8 cellular contexts compared by ENCODE assay signal in the genomic region with DNA sequence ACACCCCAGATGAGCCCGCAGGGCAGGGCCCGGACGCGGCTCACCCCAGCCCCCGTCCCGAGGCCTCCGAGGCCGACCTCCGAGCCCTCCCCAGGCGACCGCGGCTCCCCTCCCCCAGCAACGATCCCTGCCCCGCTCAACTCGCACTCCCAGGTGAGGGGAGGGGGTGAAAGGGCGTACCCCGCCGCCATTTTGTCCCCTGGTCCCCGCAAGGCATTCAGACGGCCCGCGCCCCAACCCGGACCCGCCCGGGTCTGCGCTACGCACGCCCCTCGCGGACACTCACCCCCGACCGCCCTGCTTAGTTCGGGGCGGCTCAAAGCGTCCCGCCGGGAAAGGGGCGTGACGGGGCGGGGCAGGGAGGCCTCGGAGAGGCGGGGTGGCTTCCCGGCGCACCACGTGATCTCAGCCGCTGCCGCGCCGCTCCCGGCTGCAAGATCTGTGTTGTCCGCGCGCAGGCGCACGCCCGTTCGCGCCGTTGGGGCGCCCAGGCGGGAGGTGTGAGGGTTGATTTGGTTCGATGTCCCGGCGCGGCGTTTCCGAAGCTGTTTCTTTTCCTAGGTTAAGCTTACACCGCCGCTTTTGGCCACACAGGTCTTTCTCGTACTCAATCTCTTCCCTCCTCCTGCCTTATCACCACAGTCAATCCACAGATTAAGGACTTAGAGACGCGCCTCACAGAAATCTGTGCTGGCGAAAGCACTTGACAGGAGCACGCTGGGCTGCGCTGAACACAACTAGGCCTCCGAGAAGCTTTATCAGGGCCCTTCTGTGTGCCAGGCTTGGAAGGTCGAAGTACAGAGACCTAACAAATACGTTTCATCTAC. TPM values are rescaled to one million over a fixed set of nuclear protein-coding genes. Genes with fewer than 3 reads are reported as not detected.
DNase-seq lines count a peak whose midpoint lies in the region; ATAC-seq and TF ChIP-seq lines count a peak whose summit lies in the region.

A gene with protein sequence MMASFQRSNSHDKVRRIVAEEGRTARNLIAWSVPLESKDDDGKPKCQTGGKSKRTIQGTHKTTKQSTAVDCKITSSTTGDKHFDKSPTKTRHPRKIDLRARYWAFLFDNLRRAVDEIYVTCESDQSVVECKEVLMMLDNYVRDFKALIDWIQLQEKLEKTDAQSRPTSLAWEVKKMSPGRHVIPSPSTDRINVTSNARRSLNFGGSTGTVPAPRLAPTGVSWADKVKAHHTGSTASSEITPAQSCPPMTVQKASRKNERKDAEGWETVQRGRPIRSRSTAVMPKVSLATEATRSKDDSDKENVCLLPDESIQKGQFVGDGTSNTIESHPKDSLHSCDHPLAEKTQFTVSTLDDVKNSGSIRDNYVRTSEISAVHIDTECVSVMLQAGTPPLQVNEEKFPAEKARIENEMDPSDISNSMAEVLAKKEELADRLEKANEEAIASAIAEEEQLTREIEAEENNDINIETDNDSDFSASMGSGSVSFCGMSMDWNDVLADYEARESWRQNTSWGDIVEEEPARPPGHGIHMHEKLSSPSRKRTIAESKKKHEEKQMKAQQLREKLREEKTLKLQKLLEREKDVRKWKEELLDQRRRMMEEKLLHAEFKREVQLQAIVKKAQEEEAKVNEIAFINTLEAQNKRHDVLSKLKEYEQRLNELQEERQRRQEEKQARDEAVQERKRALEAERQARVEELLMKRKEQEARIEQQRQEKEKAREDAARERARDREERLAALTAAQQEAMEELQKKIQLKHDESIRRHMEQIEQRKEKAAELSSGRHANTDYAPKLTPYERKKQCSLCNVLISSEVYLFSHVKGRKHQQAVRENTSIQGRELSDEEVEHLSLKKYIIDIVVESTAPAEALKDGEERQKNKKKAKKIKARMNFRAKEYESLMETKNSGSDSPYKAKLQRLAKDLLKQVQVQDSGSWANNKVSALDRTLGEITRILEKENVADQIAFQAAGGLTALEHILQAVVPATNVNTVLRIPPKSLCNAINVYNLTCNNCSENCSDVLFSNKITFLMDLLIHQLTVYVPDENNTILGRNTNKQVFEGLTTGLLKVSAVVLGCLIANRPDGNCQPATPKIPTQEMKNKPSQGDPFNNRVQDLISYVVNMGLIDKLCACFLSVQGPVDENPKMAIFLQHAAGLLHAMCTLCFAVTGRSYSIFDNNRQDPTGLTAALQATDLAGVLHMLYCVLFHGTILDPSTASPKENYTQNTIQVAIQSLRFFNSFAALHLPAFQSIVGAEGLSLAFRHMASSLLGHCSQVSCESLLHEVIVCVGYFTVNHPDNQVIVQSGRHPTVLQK (N-terminal part only) (minus strand): TSS at position 328 of the 827 bp plus-strand sequence. CDS start 21,523 bp downstream, outside the sequence.

- H3F3A ChIP-seq in smooth muscle cell (ENCODE audit: low read depth) = peaks cover 9% of the 10 kb centered on the region

- BruUV-seq in mammary epithelial cell (replicated peaks; lab: Mats Ljungman, UMichigan) = no TSS peak

- WGBS in mammary epithelial cell (ENCODE audit: low coverage, missing lambda C conversion rate) = 5% methylated on average over 12 of the region's 78 CpGs
- WGBS in smooth muscle cell (ENCODE audit: low lambda C conversion rate) = 2% methylated on average over 33 of the region's 78 CpGs

- CTCF ChIA-PET in mammary epithelial cell (lab: Charles Lee; ENCODE audit: low non-redundant PET) = interaction anchor here (0.6 kb wide), 1 partner anchor 97 kb away, joined by 3 read pairs; no protein-coding TSS in a partner anchor

- intact Hi-C loops in mammary epithelial cell (cut with micrococcal nuclease) = loop anchor here (2.0 to 10.0 kb wide), 2 partner anchors 26 to 590 kb away; a partner anchor contains a TSS

- peak within 1 kb of the TSS; percentile 99 for H3K4me2 ChIP-seq in mammary epithelial cell (ENCODE audit: insufficient read depth, low read depth, low read length)
- peak within 1 kb of the TSS; percentile 96 for H3K4me2 ChIP-seq in smooth muscle cell

- H2AFZ ChIP-seq in ACC112 (ENCODE audit: low read length, unreplicated experiment) (peak within 1 kb of the TSS; percentile 99), mammary epithelial cell (ENCODE audit: low read depth, low read length) (peak within 1 kb of the TSS; percentile 97), smooth muscle cell (ENCODE audit: low read depth) (peak within 1 kb of the TSS; percentile 88)

- no peak for TF ChIP-seq CTCF in WI38 (IDR thresholded peaks at IDR 0.05; ENCODE audit: low read depth, low read length)
- TF ChIP-seq CTCF in mammary epithelial cell (conservative IDR thresholded peaks at IDR 0.05 in 1 of 2, IDR thresholded peaks at IDR 0.05 in 1 of 2; ENCODE audit: extremely low read depth in 1 of 2, insufficient read depth in 1 of 2, low read depth in 1 of 2, low read length in 2 of 2) = no peak
- TF ChIP-seq CTCF in smooth muscle cell (IDR thresholded peaks at IDR 0.05; ENCODE audit: borderline replicate concordance, insufficient read depth, poor library complexity, severe bottlenecking) = no peak

- peak; percentile 84 for ATAC-seq in GM18868 (IDR thresholded peaks at IDR 0.05; ENCODE audit: unreplicated experiment)
- peak; percentile 78 for ATAC-seq in HG03108 (IDR thresholded peaks at IDR 0.05; ENCODE audit: unreplicated experiment)

- dilution Hi-C loops in mammary epithelial cell (cut with HindIII; ENCODE audit: low sequenced_read_pairs) = no loop called here

- H3K36me3 ChIP-seq in ACC112 (ENCODE audit: insufficient read depth, low read length) = no peaks in the 10 kb centered on the region
- no peaks in the 10 kb centered on the region for H3K36me3 ChIP-seq in mammary epithelial cell (ENCODE audit: insufficient read depth, low read length)
- H3K36me3 ChIP-seq in smooth muscle cell (ENCODE audit: low read depth) = no peaks in the 10 kb centered on the region

- peak; percentile 90 for DNase-seq in NCI-H2227 (lab: John Stamatoyannopoulos, UW; ENCODE audit: unreplicated experiment)
- peak; percentile 84 for DNase-seq in mammary epithelial cell
- DNase-seq in iPS-NIHi7 (ENCODE audit: extremely low spot score) = peak; percentile 97
- DNase-seq in smooth muscle cell (lab: John Stamatoyannopoulos, UW; ENCODE audit: unreplicated experiment) = peak; percentile 67

- H3K9me3 ChIP-seq in mammary epithelial cell (replicated peaks; ENCODE audit: insufficient read depth, low read length) (no peaks in the 10 kb centered on the region), smooth muscle cell (replicated peaks; ENCODE audit: low read depth) (no peaks in the 10 kb centered on the region)

- H3K27me3 ChIP-seq in ACC112 (ENCODE audit: insufficient read depth, low read length) (no peaks in the 10 kb centered on the region), mammary epithelial cell (ENCODE audit: insufficient read depth, low read length) (no peaks in the 10 kb centered on the region), smooth muscle cell (ENCODE audit: low read depth) (no peaks in the 10 kb centered on the region)

- peak within 1 kb of the TSS; percentile 52; the same call in 1 of the 2 replicates for H3K27ac ChIP-seq in ACC112 (ENCODE audit: low read depth, low read length)
- H3K27ac ChIP-seq in mammary epithelial cell (ENCODE audit: insufficient read depth, low read depth, low read length) = peak within 1 kb of the TSS; percentile 43
- peak within 1 kb of the TSS; percentile 74 for H3K27ac ChIP-seq in smooth muscle cell (ENCODE audit: low read depth)

- H3K79me2 ChIP-seq in ACC112 (ENCODE audit: control insufficient read depth, insufficient read depth, low read length, unreplicated experiment) (peaks cover 14% of the 10 kb centered on the region), mammary epithelial cell (ENCODE audit: insufficient read depth, low read length) (peaks cover 15% of the 10 kb centered on the region), smooth muscle cell (ENCODE audit: low read depth) (peaks cover 9% of the 10 kb centered on the region)

- in situ Hi-C loops in mammary epithelial cell (cut with MboI; ENCODE audit: low sequenced_read_pairs in 2 of 2) = no loop called here

- H3K9ac ChIP-seq in mammary epithelial cell (ENCODE audit: insufficient read depth, low read length) = peak within 1 kb of the TSS; percentile 77
- H3K9ac ChIP-seq in smooth muscle cell (ENCODE audit: low read depth) = peak within 1 kb of the TSS; percentile 86

- H3K4me1 ChIP-seq in ACC112 (ENCODE audit: control insufficient read depth, insufficient read depth, low read length, unreplicated experiment) = peaks cover 23% of the 10 kb centered on the region
- peaks cover 12% of the 10 kb centered on the region for H3K4me1 ChIP-seq in mammary epithelial cell (ENCODE audit: insufficient read depth, low read length)
- H3K4me1 ChIP-seq in smooth muscle cell (ENCODE audit: low read depth) = peaks cover 9% of the 10 kb centered on the region

- H4K20me1 ChIP-seq in mammary epithelial cell (ENCODE audit: insufficient read depth, low read length) (no peaks in the 10 kb centered on the region), smooth muscle cell (ENCODE audit: low read depth) (no peaks in the 10 kb centered on the region)

- H3K4me3 ChIP-seq in ACC112 (ENCODE audit: low read depth, low read length) = peak within 1 kb of the TSS; percentile 79
- peak within 1 kb of the TSS; percentile 82 for H3K4me3 ChIP-seq in WI38 (ENCODE audit: low read depth, low read length)
- peak within 1 kb of the TSS; percentile 85 to 97 (median 91) for H3K4me3 ChIP-seq in mammary epithelial cell (replicated peaks in 1 of 3; ENCODE audit: insufficient read depth in 1 of 3, low read depth in 2 of 3, low read length in 3 of 3)
- H3K4me3 ChIP-seq in smooth muscle cell = peak within 1 kb of the TSS; percentile 98

RNA-seq across cellular contexts. Expression of the gene that starts here (rescaled TPM):
- total RNA-seq in mammary epithelial cell (10 to 100 TPM in 1 of 2 donors, 1 to 10 TPM in 1; 9.2 to 11.6 TPM), smooth muscle cell (34.3 and 36.3 TPM in 2 replicates)
- polyA plus RNA-seq in mammary epithelial cell (1.1 TPM), smooth muscle cell (6.6 and 13.2 TPM in 2 replicates)
- 0.67 TPM for polyA minus RNA-seq in mammary epithelial cell

Comparison
In these comparisons a context has a peak if more than half of its experiments do, and no peak if none do; other contexts are left out.
1. Peak in every context shown above with its lines: DNase-seq, ATAC-seq, H3K4me3 ChIP-seq and H3K27ac ChIP-seq.